8 cellular contexts compared by ENCODE assay signal in the genomic region with DNA sequence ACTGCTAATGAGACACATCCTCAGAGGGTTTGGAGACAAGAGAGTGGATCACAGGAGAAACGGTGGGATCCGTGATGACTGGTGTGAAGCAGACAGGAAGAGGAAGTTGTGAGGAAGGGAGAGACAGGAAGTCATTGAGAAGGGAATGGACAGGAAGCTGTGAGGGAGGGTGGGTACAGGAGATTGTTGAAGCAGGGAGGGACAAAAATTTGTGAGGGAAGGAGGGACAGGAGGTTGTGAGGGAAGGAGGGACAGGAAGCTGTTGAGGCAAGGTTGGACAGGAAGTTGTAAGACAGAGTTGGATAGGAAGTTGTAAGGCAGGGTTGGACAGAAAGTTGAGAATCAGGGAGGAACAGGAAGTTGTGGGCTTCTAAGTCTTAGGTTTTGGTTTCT.
A peak's percentile ranks its signal among the peaks of the same experiment; 100 is the strongest.
DNase-seq lines count a peak whose midpoint lies in the region; ATAC-seq, FAIRE-seq and TF ChIP-seq lines count a peak whose summit lies in the region.

No MANE protein-coding gene starts in this region.

- H3K27ac ChIP-seq in right atrium auricular region (peak overlapping the region; percentile 42 to 69), small intestine (ENCODE audit: low read depth in 1 of 2, low read length in 1 of 2) (peak overlapping the region in 1 of 2 donors; percentile 37)

- no peak for ATAC-seq in omental fat pad (ENCODE audit: low FRiP score)

- TF ChIP-seq CTCF in right atrium auricular region (IDR thresholded peaks at IDR 0.05) (no peak), omental fat pad (IDR thresholded peaks at IDR 0.05) (no peak)

- H3K4me1 ChIP-seq in right atrium auricular region (peaks cover 0 to 21% of the 10 kb centered on the region in 2 donors), small intestine (ENCODE audit: control insufficient read depth in 2 of 2, insufficient read depth in 1 of 2, low read depth in 1 of 2, low read length in 1 of 2) (no peaks in the 10 kb centered on the region)

- H3K4me3 ChIP-seq in right atrium auricular region (no peak overlapping the region), small intestine (ENCODE audit: low read depth in 1 of 2, low read length in 2 of 2) (no peak overlapping the region)

- H3K27me3 ChIP-seq in right atrium auricular region (no peaks in the 10 kb centered on the region), small intestine (ENCODE audit: control insufficient read depth in 2 of 2, insufficient read depth in 2 of 2, low read length in 2 of 2) (no peaks in the 10 kb centered on the region)

- no peaks in the 10 kb centered on the region for H3K9me3 ChIP-seq in right atrium auricular region
- H3K9me3 ChIP-seq in small intestine (ENCODE audit: control insufficient read depth, low read depth) = no peaks in the 10 kb centered on the region

- FAIRE-seq in small intestine (lab: Jason Lieb, UNC) = no peak

- 51 to 82% (median 56%) methylated on average over 2 of the region's 2 CpGs for WGBS in small intestine, 3 donors

- DNase-seq in stimulated activated CD4-positive, alpha-beta T cell treated with anti-CD3 and anti-CD28 coated beads, Interleukin-15, amount 100 ng/mL, for 24 hours = peak; percentile 5
- no peak for DNase-seq in stimulated activated CD4-positive, alpha-beta T cell treated with anti-CD3 and anti-CD28 coated beads, Interleukin-2, amount 100 ng/mL, for 24 hours
- DNase-seq in SKM-1 treated with dmso at 0.1 percent for 144 hours (lab: John Stamatoyannopoulos, UW; ENCODE audit: unreplicated experiment) (peak; percentile 97), right atrium auricular region (ENCODE audit: low spot score) (no peak), omental fat pad (ENCODE audit: low spot score) (no peak), T1000 (lab: John Stamatoyannopoulos, UW) (no peak), small intestine (no peak)
- DNase-seq in central memory CD4-positive, alpha-beta T cell = no peak

- H3K36me3 ChIP-seq in right atrium auricular region (no peaks in the 10 kb centered on the region), small intestine (ENCODE audit: control insufficient read depth in 2 of 2, insufficient read depth in 2 of 2, low read length in 2 of 2) (no peaks in the 10 kb centered on the region)

Comparison
In these comparisons a context has a peak if more than half of its experiments do, and no peak if none do; other contexts are left out.
1. DNase-seq: peak in stimulated activated CD4-positive, alpha-beta T cell treated with anti-CD3 and anti-CD28 coated beads, Interleukin-15, amount 100 ng/mL, for 24 hours (single experiment) and SKM-1 treated with dmso at 0.1 percent for 144 hours (single experiment); none in stimulated activated CD4-positive, alpha-beta T cell treated with anti-CD3 and anti-CD28 coated beads, Interleukin-2, amount 100 ng/mL, for 24 hours (0 of 2), right atrium auricular region (single experiment), central memory CD4-positive, alpha-beta T cell (single experiment), omental fat pad (single experiment), T1000 (single experiment) and small intestine (single experiment).